In genomic region chr15:89820651-89821611, GRCh38 we compare ENCODE assay signal across 2 cellular contexts.
TF ChIP-seq lines count a peak whose summit lies in the region.

No MANE protein-coding gene starts in this region.

TF ChIP-seq in A549, 52 proteins besides CTCF, POLR2A, EP300 and RAD21:
- no peak for TF ChIP-seq NFE2L2 (conservative IDR thresholded peaks at IDR 0.05; ENCODE audit: low read length)
- TF ChIP-seq USF2 (IDR thresholded peaks at IDR 0.05), result no peak
- no peak for TF ChIP-seq HOXB13 (CRISPR knock-in tag; IDR thresholded peaks at IDR 0.05; ENCODE audit: low read depth)
- TF ChIP-seq ZSCAN20 (CRISPR knock-in tag; IDR thresholded peaks at IDR 0.05), result no peak
- TF ChIP-seq EHMT2 (IDR thresholded peaks at IDR 0.05; ENCODE audit: low read depth), result no peak
- no peak for TF ChIP-seq MYC (IDR thresholded peaks at IDR 0.05; ENCODE audit: borderline replicate concordance, low read length)
- TF ChIP-seq HDAC2 (IDR thresholded peaks at IDR 0.05), result no peak
- no peak for TF ChIP-seq ZNF302 (CRISPR knock-in tag; IDR thresholded peaks at IDR 0.05)
- no peak for TF ChIP-seq RFX5 (IDR thresholded peaks at IDR 0.05)
- TF ChIP-seq FOSB (CRISPR knock-in tag; IDR thresholded peaks at IDR 0.05), result no peak
- TF ChIP-seq BHLHE40 (IDR thresholded peaks at IDR 0.05; ENCODE audit: low read depth, low read length), result no peak
- TF ChIP-seq KDM5A (IDR thresholded peaks at IDR 0.05), result no peak
- TF ChIP-seq HES2 (IDR thresholded peaks at IDR 0.05), result no peak
- no peak for TF ChIP-seq REST (IDR thresholded peaks at IDR 0.05)
- TF ChIP-seq GATA3 (IDR thresholded peaks at IDR 0.05; ENCODE audit: borderline replicate concordance), result 0 out of 2 replicates have a peak, but pooled peaks have one; percentile 24
- TF ChIP-seq MAFK (IDR thresholded peaks at IDR 0.05; ENCODE audit: partially characterized antibody), result peak; percentile 11
- TF ChIP-seq MAX (IDR thresholded peaks at IDR 0.05), result peak; percentile 22; the same call in 1 of the 2 replicates
- peak in 1 of 2 experiments; percentile 65; a peak in 2 of 5 replicates for TF ChIP-seq JUN (IDR thresholded peaks at IDR 0.05)
- TF ChIP-seq ZFP36 (IDR thresholded peaks at IDR 0.05; ENCODE audit: borderline replicate concordance, partially characterized antibody), result no peak
- no peak for TF ChIP-seq ELK1 (IDR thresholded peaks at IDR 0.05; ENCODE audit: low read depth, low read length)
- no peak for TF ChIP-seq RARB (CRISPR knock-in tag; IDR thresholded peaks at IDR 0.05)
- TF ChIP-seq JUNB (IDR thresholded peaks at IDR 0.05), result peak; percentile 11; the same call in 1 of the 2 replicates
- no peak for TF ChIP-seq FOSL2 (IDR thresholded peaks at IDR 0.05)
- TF ChIP-seq FOSL2 (CRISPR knock-in tag; IDR thresholded peaks at IDR 0.05), result peak; percentile 57
- TF ChIP-seq NPAS2 (CRISPR knock-in tag; IDR thresholded peaks at IDR 0.05; ENCODE audit: borderline replicate concordance), result no peak
- no peak for TF ChIP-seq CEBPB (IDR thresholded peaks at IDR 0.05)
- no peak for TF ChIP-seq SREBF2 (IDR thresholded peaks at IDR 0.05)
- no peak for TF ChIP-seq CBX2 (IDR thresholded peaks at IDR 0.05; ENCODE audit: borderline replicate concordance, low read depth)

TF ChIP-seq in IMR-90, 13 proteins besides CTCF, POLR2A, EP300 and RAD21:
- TF ChIP-seq RCOR1 (IDR thresholded peaks at IDR 0.05; ENCODE audit: insufficient replicate concordance, low read length) (no peak), SMC3 (IDR thresholded peaks at IDR 0.05; ENCODE audit: low read depth, low read length) (no peak; the same call in 1 of the 2 replicates), BHLHE40 (IDR thresholded peaks at IDR 0.05; ENCODE audit: low read depth, low read length) (no peak), FOS (IDR thresholded peaks at IDR 0.05; ENCODE audit: low read depth, low read length) (0 out of 2 replicates have a peak, but pooled peaks have one; percentile 47), RFX5 (IDR thresholded peaks at IDR 0.05; ENCODE audit: low read depth, low read length) (no peak), MAZ (IDR thresholded peaks at IDR 0.05; ENCODE audit: borderline replicate concordance, low read depth, low read length) (no peak), CHD1 (IDR thresholded peaks at IDR 0.05; ENCODE audit: low read depth, low read length) (no peak), NFE2L2 (IDR thresholded peaks at IDR 0.05; ENCODE audit: low read depth, low read length) (no peak), ELK1 (IDR thresholded peaks at IDR 0.05; ENCODE audit: borderline replicate concordance, low read depth, low read length) (no peak), MAFK (IDR thresholded peaks at IDR 0.05; ENCODE audit: low read depth, low read length) (no peak), MXI1 (IDR thresholded peaks at IDR 0.05; ENCODE audit: borderline replicate concordance, low read depth, low read length) (no peak), USF2 (IDR thresholded peaks at IDR 0.05; ENCODE audit: low read depth, low read length) (no peak), CEBPB (IDR thresholded peaks at IDR 0.05; ENCODE audit: low read depth, low read length) (peak; percentile 61)
